8 cellular contexts compared by ENCODE assay signal in the genomic region with DNA sequence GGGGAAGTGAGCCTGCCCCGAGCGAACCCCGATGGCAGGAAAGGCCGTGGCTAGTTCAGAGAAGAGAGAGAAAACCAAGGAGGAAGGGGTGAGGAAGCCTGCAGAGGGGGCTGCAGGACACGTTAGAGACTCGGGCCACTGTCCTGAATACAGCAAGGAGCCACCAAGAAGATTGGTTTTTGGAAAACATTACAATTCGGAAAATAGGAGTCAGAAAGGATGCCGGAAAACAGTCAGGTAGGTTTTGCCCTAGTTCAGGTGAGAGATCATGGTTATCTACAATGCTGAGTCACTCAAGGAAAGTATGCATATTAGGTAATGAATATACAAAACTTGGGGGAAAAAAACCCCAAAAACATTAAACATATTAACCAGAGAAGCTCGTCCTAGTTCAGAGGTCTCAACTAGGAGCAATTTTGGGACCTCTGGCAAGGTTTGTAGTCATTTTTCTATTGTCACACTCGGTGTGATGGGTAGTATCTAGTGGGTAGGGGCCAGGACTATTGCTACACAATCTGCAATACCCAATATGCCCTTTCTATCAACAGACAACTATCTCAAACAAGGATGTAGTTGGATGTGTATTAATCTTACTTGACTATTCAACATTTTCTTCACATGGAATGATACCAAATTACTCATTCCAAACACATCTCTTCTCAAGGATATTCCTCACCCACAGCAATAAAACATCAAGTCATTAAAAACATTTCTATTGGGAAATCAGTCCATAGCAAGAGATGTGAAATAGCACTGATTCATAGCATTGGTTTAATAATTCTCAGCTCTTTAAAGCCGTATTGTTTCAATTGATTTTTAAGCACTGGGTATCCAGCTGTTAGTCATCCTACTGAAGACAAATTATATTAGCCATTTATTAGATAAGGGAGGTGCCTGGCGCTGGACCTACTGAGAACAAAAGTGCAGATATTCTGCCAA.
DNase-seq lines count a peak whose midpoint lies in the region; ATAC-seq and TF ChIP-seq lines count a peak whose summit lies in the region.

No MANE protein-coding gene starts in this region.

- peak; percentile 43 to 48 for DNase-seq in activated T-cell treated with anti-CD3 and anti-CD28 coated beads, Interleukin-2, amount 50 U/mL, for 72 hours
- DNase-seq in glutamatergic neuron (peak; percentile 49), psoas muscle (peak; percentile 48 to 82), NCI-H1105 (lab: John Stamatoyannopoulos, UW) (no peak), 8988T (no peak)

- H3K9me3 ChIP-seq in OCI-LY1 (ENCODE audit: low read length) (no peaks in the 10 kb centered on the region), psoas muscle (no peaks in the 10 kb centered on the region)

- no peaks in the 10 kb centered on the region for H3F3A ChIP-seq in OCI-LY1 (ENCODE audit: insufficient read depth, low read length)

- 27 to 39% (median 30%) methylated on average over 12 of the region's 12 CpGs for WGBS in psoas muscle, 3 donors

- intact Hi-C loops in psoas muscle (cut with DNase I): no loop called here

- peak overlapping the region; percentile 31 for H3K27ac Mint-ChIP-seq in activated T-cell treated with anti-CD3 and anti-CD28 coated beads, Interleukin-2, amount 50 U/mL, for 72 hours
- H3K27ac Mint-ChIP-seq in glutamatergic neuron (ENCODE audit: unreplicated experiment): no peak overlapping the region

- no peak overlapping the region for H3K4me3 ChIP-seq in OCI-LY1 (ENCODE audit: low read depth, low read length, poor library complexity, severe bottlenecking)
- H3K4me3 ChIP-seq in psoas muscle: no peak overlapping the region

- ATAC-seq in GM19328 (IDR thresholded peaks at IDR 0.05; ENCODE audit: unreplicated experiment) (peak; percentile 46), psoas muscle (peak in 3 of 4 donors; percentile 44 to 85 (median 68)), GM21576 (IDR thresholded peaks at IDR 0.05; ENCODE audit: unreplicated experiment) (no peak)
- peak; percentile 86 to 87 for ATAC-seq in activated T-cell treated with anti-CD3 and anti-CD28 coated beads, Interleukin-2, amount 50 U/mL, for 72 hours (replicated peaks in 1 of 2)

- no peaks in the 10 kb centered on the region for H3K79me2 ChIP-seq in OCI-LY1 (ENCODE audit: insufficient read depth, low read length)

- H3K4me1 ChIP-seq in OCI-LY1 (ENCODE audit: insufficient read depth, low read length, severe bottlenecking) (no peaks in the 10 kb centered on the region), psoas muscle (no peaks in the 10 kb centered on the region)

- H3K36me3 Mint-ChIP-seq in activated T-cell treated with anti-CD3 and anti-CD28 coated beads, Interleukin-2, amount 50 U/mL, for 72 hours (ENCODE audit: insufficient read depth in 2 of 2): no peaks in the 10 kb centered on the region
- no peaks in the 10 kb centered on the region for H3K36me3 Mint-ChIP-seq in glutamatergic neuron (ENCODE audit: unreplicated experiment)

- H3K27me3 Mint-ChIP-seq in activated T-cell treated with anti-CD3 and anti-CD28 coated beads, Interleukin-2, amount 50 U/mL, for 72 hours (ENCODE audit: low read depth): no peaks in the 10 kb centered on the region
- peaks cover 2% of the 10 kb centered on the region for H3K27me3 Mint-ChIP-seq in glutamatergic neuron (ENCODE audit: unreplicated experiment)

- no peak overlapping the region for H3K27ac ChIP-seq in OCI-LY1 (ENCODE audit: low read depth, low read length, poor library complexity, severe bottlenecking)
- H3K27ac ChIP-seq in psoas muscle: no peak overlapping the region

- no peaks in the 10 kb centered on the region for H4K20me1 ChIP-seq in OCI-LY1 (ENCODE audit: insufficient read depth, low read length)

- no peaks in the 10 kb centered on the region for H3K36me3 ChIP-seq in OCI-LY1 (ENCODE audit: insufficient read depth, low read length)
- H3K36me3 ChIP-seq in psoas muscle (ENCODE audit: insufficient read depth in 1 of 2, low read depth in 1 of 2): no peaks in the 10 kb centered on the region

- H3K27me3 ChIP-seq in OCI-LY1 (ENCODE audit: insufficient read depth, low read length): 0 out of 2 replicates have a peak, but pooled peaks cover 4% of the 10 kb centered on the region
- no peaks in the 10 kb centered on the region for H3K27me3 ChIP-seq in psoas muscle (ENCODE audit: insufficient read depth in 3 of 3, low read length in 2 of 3)

- peaks cover 14% of the 10 kb centered on the region for H3K4me1 Mint-ChIP-seq in activated T-cell treated with anti-CD3 and anti-CD28 coated beads, Interleukin-2, amount 50 U/mL, for 72 hours (ENCODE audit: low read depth)
- H3K4me1 Mint-ChIP-seq in glutamatergic neuron (ENCODE audit: low read depth, unreplicated experiment): no peaks in the 10 kb centered on the region

- TF ChIP-seq CTCF in OCI-LY1 (IDR thresholded peaks at IDR 0.05; ENCODE audit: low read length) (peak; percentile 14; the same call in 1 of the 2 replicates), glutamatergic neuron (IDR thresholded peaks at IDR 0.05; ENCODE audit: partially characterized antibody, unreplicated experiment) (no peak), psoas muscle (IDR thresholded peaks at IDR 0.05) (peak; percentile 27)

- no peak overlapping the region for H3K4me2 ChIP-seq in OCI-LY1 (ENCODE audit: low read length)

- H3K9me2 ChIP-seq in OCI-LY1 (ENCODE audit: low read depth, low read length): no peaks in the 10 kb centered on the region

- no peak overlapping the region for H2AFZ ChIP-seq in OCI-LY1 (ENCODE audit: low read length)

- H3K9me3 Mint-ChIP-seq in activated T-cell treated with anti-CD3 and anti-CD28 coated beads, Interleukin-2, amount 50 U/mL, for 72 hours: peaks cover 0 to 1% of the 10 kb centered on the region in 2 donors
- H3K9me3 Mint-ChIP-seq in glutamatergic neuron (ENCODE audit: unreplicated experiment): no peaks in the 10 kb centered on the region

- no peak overlapping the region for H3K9ac ChIP-seq in OCI-LY1 (ENCODE audit: low read length)

- peak overlapping the region; percentile 67 to 85 for H3K4me3 Mint-ChIP-seq in activated T-cell treated with anti-CD3 and anti-CD28 coated beads, Interleukin-2, amount 50 U/mL, for 72 hours
- no peak overlapping the region for H3K4me3 Mint-ChIP-seq in glutamatergic neuron (ENCODE audit: unreplicated experiment)

Comparison
In these comparisons a context has a peak if more than half of its experiments do, and no peak if none do; other contexts are left out.
1. DNase-seq: peak in activated T-cell treated with anti-CD3 and anti-CD28 coated beads, Interleukin-2, amount 50 U/mL, for 72 hours (2 of 2), glutamatergic neuron (single experiment) and psoas muscle (2 of 2); none in NCI-H1105 (single experiment) and 8988T (single experiment).